In the genomic region with DNA sequence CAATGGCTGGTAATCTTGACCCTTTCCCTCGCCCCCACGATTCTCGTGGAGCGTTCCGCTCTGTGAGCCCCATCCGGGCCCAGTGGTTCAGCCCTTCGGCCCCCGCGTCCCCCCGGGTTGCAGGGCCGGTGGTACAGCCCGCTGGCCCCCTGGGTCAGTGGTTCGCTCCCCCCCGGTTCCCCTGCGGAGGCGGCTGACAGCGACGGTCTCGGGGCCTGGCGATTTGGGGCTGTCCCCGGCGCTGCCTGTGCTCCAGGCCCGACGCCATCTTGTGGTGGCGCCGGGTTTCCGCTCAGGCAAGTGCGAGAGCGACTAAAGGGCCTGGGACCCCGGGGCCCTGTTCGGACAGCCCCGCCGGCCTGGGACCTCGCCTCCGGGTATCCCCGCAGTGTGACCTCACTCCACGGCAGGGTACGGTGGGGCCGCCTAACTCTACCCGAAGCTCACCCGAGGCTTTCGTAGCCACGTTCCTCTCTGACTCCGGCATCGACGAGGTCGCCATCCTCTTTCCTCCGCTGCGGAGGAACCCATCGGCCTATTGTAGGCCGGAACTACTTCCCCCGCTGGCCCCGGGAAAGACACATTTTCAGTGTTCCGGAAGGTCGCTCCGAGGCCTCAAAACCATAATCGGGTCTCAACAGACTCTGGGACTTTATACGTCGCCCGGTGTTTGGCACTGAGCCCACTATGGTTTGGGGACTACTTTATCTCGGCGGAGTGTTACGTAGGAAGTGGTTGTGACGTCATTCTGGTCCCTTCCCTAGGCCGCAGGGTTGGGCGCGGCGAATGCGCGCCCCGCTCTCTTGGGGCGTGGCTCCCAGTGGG, we compare ENCODE assay signal across 8 cellular contexts. TPM values are rescaled to one million over a fixed set of nuclear protein-coding genes. Genes with fewer than 3 reads are reported as not detected.
DNase-seq lines count a peak whose midpoint lies in the region; ATAC-seq and TF ChIP-seq lines count a peak whose summit lies in the region.

TSS of gene ZNF335 (minus strand) at position 529 of the 825 bp plus-strand sequence. CDS start 793 bp downstream, outside the sequence.

- DNase-seq in ELF-1 (ENCODE audit: low read depth, low spot score) (peak; percentile 99), H4 (ENCODE audit: low spot score) (peak; percentile 87), LoVo (ENCODE audit: low spot score) (peak; percentile 93), RWPE2 (ENCODE audit: low spot score) (peak; percentile 100), fibroblast of mammary gland (ENCODE audit: low read depth) (peak; percentile 96), natural killer cell (peak; percentile 98)
- DNase-seq in activated T-helper 2 cell treated with anti-CD3 and anti-CD28 coated beads, Interferon-gamma antibody, Interleukin-2, Interleukin-4, amounts not matched to agents 10 μg/mL and 5 μg/mL and 100 μg/mL, durations not matched to agents 14 hours and 24 hours and 36 hours (ENCODE audit: low spot score), result peak; percentile 93
- peak; percentile 94 for DNase-seq in stimulated activated naive CD4-positive, alpha-beta T cell treated with Interleukin-2 at 50 U/mL for 16 hours (lab: John Stamatoyannopoulos, UW)

- no peaks in the 10 kb centered on the region for H3K9me3 ChIP-seq in RWPE2 (ENCODE audit: severe bottlenecking)

- no peaks in the 10 kb centered on the region for H3K27me3 ChIP-seq in RWPE2 (ENCODE audit: insufficient read depth, poor library complexity, severe bottlenecking)

- peak; percentile 23 for TF ChIP-seq CTCF in RWPE2 (IDR thresholded peaks at IDR 0.05; ENCODE audit: poor library complexity, severe bottlenecking)
- TF ChIP-seq CTCF in fibroblast of mammary gland (conservative IDR thresholded peaks at IDR 0.05; ENCODE audit: control insufficient read depth, insufficient read depth, low read depth, low read length), result no peak
- no peak for TF ChIP-seq CTCF in natural killer cell (IDR thresholded peaks at IDR 0.05)

- ATAC-seq in RWPE2 (ENCODE audit: low read depth) (peak; percentile 71), natural killer cell (peak; percentile 81 to 92 (median 81))

- H3K4me1 Mint-ChIP-seq in activated T-helper 2 cell treated with anti-CD3 and anti-CD28 coated beads, Interferon-gamma antibody, Interleukin-2, Interleukin-4, amounts not matched to agents 10 μg/mL and 5 μg/mL and 100 μg/mL, durations not matched to agents 14 hours and 24 hours and 36 hours (ENCODE audit: low read depth), result peaks cover 10% of the 10 kb centered on the region
- H3K4me1 Mint-ChIP-seq in natural killer cell, result peaks cover 28 to 29% of the 10 kb centered on the region in 2 donors

- H3K27ac ChIP-seq in RWPE2 (ENCODE audit: poor library complexity, severe bottlenecking), result peak within 1 kb of the TSS; percentile 94

- H3K27me3 Mint-ChIP-seq in activated T-helper 2 cell treated with anti-CD3 and anti-CD28 coated beads, Interferon-gamma antibody, Interleukin-2, Interleukin-4, amounts not matched to agents 10 μg/mL and 5 μg/mL and 100 μg/mL, durations not matched to agents 14 hours and 24 hours and 36 hours (ENCODE audit: low read depth), result peaks cover 7% of the 10 kb centered on the region
- no peaks in the 10 kb centered on the region for H3K27me3 Mint-ChIP-seq in natural killer cell (ENCODE audit: low read depth in 2 of 2)

- H3K9me3 Mint-ChIP-seq in activated T-helper 2 cell treated with anti-CD3 and anti-CD28 coated beads, Interferon-gamma antibody, Interleukin-2, Interleukin-4, amounts not matched to agents 10 μg/mL and 5 μg/mL and 100 μg/mL, durations not matched to agents 14 hours and 24 hours and 36 hours, result no peaks in the 10 kb centered on the region
- peaks cover 0 to 2% of the 10 kb centered on the region in 2 donors for H3K9me3 Mint-ChIP-seq in natural killer cell

- peak within 1 kb of the TSS; percentile 65 for H3K4me3 ChIP-seq in RWPE2 (ENCODE audit: severe bottlenecking)
- peak within 1 kb of the TSS; percentile 76 for H3K4me3 ChIP-seq in fibroblast of mammary gland (ENCODE audit: control insufficient read depth, low read depth, low read length)

- peak within 1 kb of the TSS; percentile 99 for H3K27ac Mint-ChIP-seq in activated T-helper 2 cell treated with anti-CD3 and anti-CD28 coated beads, Interferon-gamma antibody, Interleukin-2, Interleukin-4, amounts not matched to agents 10 μg/mL and 5 μg/mL and 100 μg/mL, durations not matched to agents 14 hours and 24 hours and 36 hours
- peak within 1 kb of the TSS; percentile 97 to 99 for H3K27ac Mint-ChIP-seq in natural killer cell

- peaks cover 31% of the 10 kb centered on the region for H3K36me3 ChIP-seq in RWPE2 (ENCODE audit: low read depth)

- intact Hi-C loops in activated T-helper 2 cell treated with anti-CD3 and anti-CD28 coated beads, Interferon-gamma antibody, Interleukin-2, Interleukin-4, amounts not matched to agents 10 μg/mL and 5 μg/mL and 100 μg/mL, durations not matched to agents 14 hours and 24 hours and 36 hours (cut with micrococcal nuclease), result loop anchor here (1.0 to 10.0 kb wide), 6 partner anchors 37 to 159 kb away; partner anchors contain the start of genes ACOT8, CTSA, NEURL2 and UBE2C
- intact Hi-C loops in natural killer cell (cut with micrococcal nuclease), result loop anchor here (1.0 to 5.0 kb wide), 6 partner anchors 26 to 160 kb away; partner anchors contain the start of genes ACOT8, UBE2C and ZSWIM3

- peaks cover 12% of the 10 kb centered on the region for H3K4me1 ChIP-seq in RWPE2 (ENCODE audit: insufficient read depth, poor library complexity, severe bottlenecking)

- H3K4me3 Mint-ChIP-seq in activated T-helper 2 cell treated with anti-CD3 and anti-CD28 coated beads, Interferon-gamma antibody, Interleukin-2, Interleukin-4, amounts not matched to agents 10 μg/mL and 5 μg/mL and 100 μg/mL, durations not matched to agents 14 hours and 24 hours and 36 hours (ENCODE audit: low read depth), result peak within 1 kb of the TSS; percentile 85
- H3K4me3 Mint-ChIP-seq in natural killer cell, result peak within 1 kb of the TSS; percentile 97

- H3K36me3 Mint-ChIP-seq in activated T-helper 2 cell treated with anti-CD3 and anti-CD28 coated beads, Interferon-gamma antibody, Interleukin-2, Interleukin-4, amounts not matched to agents 10 μg/mL and 5 μg/mL and 100 μg/mL, durations not matched to agents 14 hours and 24 hours and 36 hours (ENCODE audit: low read depth), result peaks cover 26% of the 10 kb centered on the region
- no peaks in the 10 kb centered on the region for H3K36me3 Mint-ChIP-seq in natural killer cell

RNA-seq across cellular contexts. Expression of gene ZNF335, which starts in this region (rescaled TPM):
- total RNA-seq in H4 (2014; rRNA removed; shearing (Covaris generic)), result 4.3 and 7.1 TPM in 2 replicates
- 35.7 and 36.1 TPM in 2 replicates for total RNA-seq in activated T-helper 2 cell treated with anti-CD3 and anti-CD28 coated beads, Interferon-gamma antibody, Interleukin-2, Interleukin-4, amounts not matched to agents 10 μg/mL and 5 μg/mL and 100 μg/mL, durations not matched to agents 14 hours and 24 hours and 36 hours
- 100 to 1,000 TPM; 101 to 119 (median 102) TPM for total RNA-seq in natural killer cell

Comparison
In these comparisons a context has a peak if more than half of its experiments do, and no peak if none do; other contexts are left out.
1. Peak in every context shown above with its lines: DNase-seq, ATAC-seq, H3K4me3 ChIP-seq and H3K27ac ChIP-seq.